In the genomic region with DNA sequence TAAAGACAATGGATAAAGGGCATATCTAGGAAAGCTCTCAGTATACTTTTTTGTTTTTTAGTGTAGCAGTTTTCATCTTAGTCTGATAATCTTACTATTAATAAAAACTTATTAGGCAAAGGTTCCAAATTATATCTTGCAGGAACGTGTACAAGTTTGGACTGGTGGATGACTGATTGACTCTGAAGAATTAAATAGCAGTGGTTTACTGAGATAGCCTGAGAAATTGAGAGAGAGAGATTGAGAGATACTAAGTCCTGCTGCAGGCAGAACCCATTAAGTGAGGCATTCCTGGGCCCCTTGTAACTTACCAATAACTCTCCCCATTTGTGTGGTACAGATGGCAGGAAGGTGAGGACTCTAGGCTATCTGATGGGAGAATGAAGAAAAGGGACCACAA, we compare ENCODE assay signal across 19 cellular contexts.
"Had no signal": no experiment of that assay in that cellular context is flagged by ENCODE, and none has a peak within 500 bp of the region (broad histone marks: within the 10 kb centered on the region; RNA-seq: fewer than 3 reads in every experiment).

No MANE protein-coding gene starts in this region.

- H3K27me3 Mint-ChIP-seq: activated naive CD8-positive, alpha-beta T cell treated with anti-CD3 and anti-CD28 coated beads, Interleukin-2, amount 10 ng/mL, durations not matched to agents 7 days and 5 days; activated T-cell treated with anti-CD3 and anti-CD28 coated beads, Interleukin-2, amount 50 U/mL, for 24 hours; memory B cell; stimulated activated naive CD8-positive, alpha-beta T cell treated with anti-CD3 and anti-CD28 coated beads, Interleukin-15, Interleukin-2, amounts not matched to agents 100 ng/mL and 50 ng/mL, for 24 hours had no signal

- H3K27ac Mint-ChIP-seq: activated CD8-positive, alpha-beta memory T cell treated with anti-CD3 and anti-CD28 coated beads, Interleukin-2, amount 10 ng/mL, durations not matched to agents 7 days and 5 days; activated naive CD8-positive, alpha-beta T cell treated with anti-CD3 and anti-CD28 coated beads, Interleukin-2, amount 10 ng/mL, durations not matched to agents 7 days and 5 days; memory B cell; nephron progenitor cell; stimulated activated naive CD8-positive, alpha-beta T cell treated with anti-CD3 and anti-CD28 coated beads, Interleukin-15, Interleukin-2, amounts not matched to agents 100 ng/mL and 50 ng/mL, for 24 hours had no signal

- H3K36me3 ChIP-seq: esophagus muscularis mucosa, heart left ventricle had no signal

- H3K27ac ChIP-seq: dorsolateral prefrontal cortex, esophagus muscularis mucosa, testis had no signal

- ATAC-seq: activated CD8-positive, alpha-beta memory T cell treated with anti-CD3 and anti-CD28 coated beads, Interleukin-2, amount 10 ng/mL, durations not matched to agents 7 days and 5 days; heart left ventricle; left lobe of liver had no signal

- H3K9me3 ChIP-seq: esophagus muscularis mucosa, heart left ventricle, testis had no signal

- DNase-seq: activated CD4-positive, alpha-beta T cell treated with anti-CD3 and anti-CD28 coated beads, Interleukin-2, amount 50 U/mL, for 48 hours; activated CD4-positive, CD25-positive, alpha-beta regulatory T cell; activated CD8-positive, alpha-beta memory T cell treated with anti-CD3 and anti-CD28 coated beads, Interleukin-2, amount 10 ng/mL, durations not matched to agents 7 days and 5 days; activated gamma-delta T cell; activated naive CD8-positive, alpha-beta T cell treated with anti-CD3 and anti-CD28 coated beads, Interleukin-2, amount 10 ng/mL, durations not matched to agents 7 days and 5 days; activated T-cell treated with anti-CD3 and anti-CD28 coated beads, Interleukin-2, amount 50 U/mL, for 24 hours; anterior cingulate cortex; dorsolateral prefrontal cortex; heart left ventricle; nephron progenitor cell; stimulated activated CD4-positive, alpha-beta T cell treated with anti-CD3 and anti-CD28 coated beads, Interleukin-15, amount 100 ng/mL, for 24 hours; stimulated activated CD4-positive, alpha-beta T cell treated with anti-CD3 and anti-CD28 coated beads, Interleukin-4, amount 100 ng/mL, for 24 hours; T-helper 2 cell; testis had no signal

- FAIRE-seq: islet of Langerhans had no signal

- H3K4me3 ChIP-seq: dorsolateral prefrontal cortex, esophagus muscularis mucosa, heart left ventricle, testis had no signal

- H3K27me3 ChIP-seq: dorsolateral prefrontal cortex, esophagus muscularis mucosa, heart left ventricle, testis had no signal

- H3K9me3 Mint-ChIP-seq: activated T-cell treated with anti-CD3 and anti-CD28 coated beads, Interleukin-2, amount 50 U/mL, for 24 hours; memory B cell; stimulated activated naive CD8-positive, alpha-beta T cell treated with anti-CD3 and anti-CD28 coated beads, Interleukin-15, Interleukin-2, amounts not matched to agents 100 ng/mL and 50 ng/mL, for 24 hours had no signal

- H3K4me3 Mint-ChIP-seq: activated CD8-positive, alpha-beta memory T cell treated with anti-CD3 and anti-CD28 coated beads, Interleukin-2, amount 10 ng/mL, durations not matched to agents 7 days and 5 days; activated naive CD8-positive, alpha-beta T cell treated with anti-CD3 and anti-CD28 coated beads, Interleukin-2, amount 10 ng/mL, durations not matched to agents 7 days and 5 days; activated T-cell treated with anti-CD3 and anti-CD28 coated beads, Interleukin-2, amount 50 U/mL, for 24 hours; memory B cell; nephron progenitor cell; stimulated activated naive CD8-positive, alpha-beta T cell treated with anti-CD3 and anti-CD28 coated beads, Interleukin-15, Interleukin-2, amounts not matched to agents 100 ng/mL and 50 ng/mL, for 24 hours had no signal
